ENCODE assay signal across 10 cellular contexts in the genomic region with DNA sequence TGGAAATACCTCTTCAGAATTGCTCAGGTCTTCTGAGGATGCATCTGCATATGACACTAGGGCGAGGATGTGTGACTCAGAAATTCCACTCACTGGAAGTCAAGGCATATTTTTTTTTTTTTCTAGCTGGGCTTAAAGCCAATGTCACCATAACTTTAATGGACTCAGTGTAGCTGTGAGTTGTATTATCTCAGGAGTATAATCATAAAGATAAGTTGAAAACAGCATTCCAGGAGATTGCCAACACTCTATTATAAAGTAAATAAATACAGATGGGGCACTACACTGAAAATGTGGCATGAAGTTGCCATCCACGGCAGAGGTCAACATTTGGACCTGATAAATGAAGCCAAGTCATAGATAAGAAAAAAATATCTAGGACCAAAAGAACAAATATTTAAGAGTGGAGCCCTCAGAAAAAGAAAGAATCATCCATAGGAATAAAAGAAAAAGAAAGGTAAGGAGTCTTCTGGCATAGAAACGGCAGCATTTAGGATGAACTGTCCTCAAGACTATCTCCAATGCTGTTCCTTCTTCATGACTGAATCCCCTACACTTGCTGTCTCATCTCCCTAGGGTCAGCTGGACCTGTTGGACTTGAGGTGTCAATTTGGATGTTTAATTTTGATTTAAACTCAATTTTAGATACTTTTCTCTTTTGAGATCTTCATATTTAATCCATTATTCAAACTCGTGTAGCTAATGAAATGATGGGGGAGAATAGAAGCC.
DNase-seq lines count a peak whose midpoint lies in the region; ATAC-seq and TF ChIP-seq lines count a peak whose summit lies in the region.
"Had no signal": no experiment of that assay in that cellular context is flagged by ENCODE, and none has a peak within 500 bp of the region (broad histone marks: within the 10 kb centered on the region; RNA-seq: fewer than 3 reads in every experiment).

No MANE protein-coding gene starts in this region.

- BruUV-seq in HCT116 (replicated peaks; lab: Mats Ljungman, UMichigan) = TSS peak; percentile 81

- H3K4me1 ChIP-seq in HCT116 (ENCODE audit: control insufficient read depth in 1 of 2, insufficient read depth in 2 of 2, low read length in 2 of 2) = peaks cover 72 to 90% of the 10 kb centered on the region in 2 experiments

- POLR2A ChIA-PET in HCT116 (lab: Charles Lee) = interaction anchor here (1.7 kb wide), 1 partner anchor 16 kb away, joined by 12 read pairs; no protein-coding TSS in a partner anchor

- H3K9me2 ChIP-seq in HCT116 (ENCODE audit: insufficient read depth) = no peaks in the 10 kb centered on the region

- TF ChIP-seq RAD21 in HCT116 (IDR thresholded peaks at IDR 0.05; ENCODE audit: low read depth) = no peak; the same call in 1 of the 2 replicates

- no peaks in the 10 kb centered on the region for H4K20me1 ChIP-seq in HCT116 (ENCODE audit: insufficient read depth)

- H3K4me3 ChIP-seq in HCT116 (replicated peaks in 1 of 2; ENCODE audit: low read depth in 1 of 2, low read length in 2 of 2) (peak overlapping the region in 1 of 2 experiments; percentile 1; a peak in 2 of 4 replicates), SK-N-MC (no peak overlapping the region), fibroblast of the aortic adventitia (ENCODE audit: low read depth, low read length) (no peak overlapping the region), skeletal muscle cell (ENCODE audit: low read depth, low read length) (no peak overlapping the region)

- no peak for TF ChIP-seq CTCF in HCT116 (IDR thresholded peaks at IDR 0.05 in 2 of 3, conservative IDR thresholded peaks at IDR 0.05 in 1 of 3; ENCODE audit: borderline replicate concordance in 1 of 3, insufficient read depth in 1 of 3, low read depth in 2 of 3, low read length in 2 of 3)
- TF ChIP-seq CTCF in fibroblast of the aortic adventitia (IDR thresholded peaks at IDR 0.05; ENCODE audit: insufficient read depth, low read length) = no peak

- no peak overlapping the region for H2AFZ ChIP-seq in HCT116 (ENCODE audit: low read depth, low read length, poor library complexity, severe bottlenecking)

- peak overlapping the region; percentile 51 for H3K9ac ChIP-seq in HCT116 (ENCODE audit: low read length)
- H3K9ac ChIP-seq in SK-N-MC (ENCODE audit: insufficient read length) = no peak overlapping the region

- H3K27ac ChIP-seq in HCT116 (ENCODE audit: low read depth, low read length) (peak overlapping the region; percentile 98), SK-N-MC (peak overlapping the region; percentile 67)

- intact Hi-C loops in HCT116 (cut with micrococcal nuclease) = loop anchor here (10.0 kb wide), 1 partner anchor 158 kb away; no protein-coding TSS in a partner anchor

- peak overlapping the region; percentile 62 for H3K4me2 ChIP-seq in HCT116 (ENCODE audit: low read length)

- ATAC-seq in HCT116 (peak; percentile 62), GM18868 (IDR thresholded peaks at IDR 0.05; ENCODE audit: unreplicated experiment) (no peak)

- no peak for TF ChIP-seq POLR2A in HCT116 (IDR thresholded peaks at IDR 0.05; ENCODE audit: borderline replicate concordance, extremely low read depth, insufficient read depth, insufficient read length)

- DNase-seq in HCT116 (ENCODE audit: low read depth, low spot score) = peak; percentile 93
- no peak for DNase-seq in SK-N-MC (ENCODE audit: low read depth, low spot score)
- DNase-seq in fibroblast of the aortic adventitia (ENCODE audit: low read depth) = peak; percentile 89
- peak; percentile 70 for DNase-seq in skeletal muscle cell (ENCODE audit: low read depth)
- DNase-seq in medulla oblongata (ENCODE audit: extremely low spot score) = no peak
- DNase-seq in T-helper 2 cell = no peak
- DNase-seq: activated B cell treated with CpG ODN at 0.5 μM for 24 hours, naive B cell, NCI-H2081 had no signal

- no peaks in the 10 kb centered on the region for H3K27me3 ChIP-seq in HCT116 (ENCODE audit: insufficient read depth, low read length)

- RAD21 ChIA-PET in HCT116 (lab: Charles Lee; ENCODE audit: low non-redundant PET in 1 of 2, low total read pairs in 2 of 2, uncharacterized antibody in 2 of 2, unreplicated experiment in 2 of 2) = interaction anchor here in 1 of 2 experiments (1.0 kb wide), 1 partner anchor 16 kb away, joined by 6 read pairs; no protein-coding TSS in a partner anchor

- no peaks in the 10 kb centered on the region for H3K9me3 ChIP-seq in HCT116 (ENCODE audit: control insufficient read depth in 1 of 2, insufficient read depth in 1 of 2, low read depth in 1 of 2, low read length in 2 of 2)
- no peaks in the 10 kb centered on the region for H3K9me3 ChIP-seq in SK-N-MC (ENCODE audit: low read depth, low read length)

- no peaks in the 10 kb centered on the region for H3K79me2 ChIP-seq in HCT116 (ENCODE audit: insufficient read depth, low read length)

- CTCF ChIA-PET in HCT116 (lab: Charles Lee) = interaction anchor here (1.3 kb wide), 1 partner anchor 100 kb away, joined by 3 read pairs; no protein-coding TSS in a partner anchor

- H3K36me3 ChIP-seq in HCT116 (ENCODE audit: control insufficient read depth in 1 of 2, insufficient read depth in 2 of 2, low read length in 2 of 2) = no peaks in the 10 kb centered on the region
- H3K36me3 ChIP-seq in SK-N-MC (ENCODE audit: insufficient read depth, low read length) = no peaks in the 10 kb centered on the region

TF ChIP-seq in HCT116, 20 proteins besides CTCF, POLR2A, EP300 and RAD21 (continues in another document):
- TF ChIP-seq TCF7L2 (IDR thresholded peaks at IDR 0.05; ENCODE audit: borderline replicate concordance, extremely low read depth, insufficient read depth, insufficient read length) (peak; percentile 21), EGR1 (IDR thresholded peaks at IDR 0.05; ENCODE audit: low read depth) (peak; percentile 46; the same call in 1 of the 2 replicates), CEBPB (IDR thresholded peaks at IDR 0.05; ENCODE audit: low read depth) (peak; percentile 67), MAX (IDR thresholded peaks at IDR 0.05) (peak; percentile 55), EZH2 (IDR thresholded peaks at IDR 0.05) (no peak), YY1 (IDR thresholded peaks at IDR 0.05; ENCODE audit: extremely low read depth, insufficient replicate concordance, low read depth, low read length) (peak; percentile 56), SP1 (IDR thresholded peaks at IDR 0.05; ENCODE audit: low read depth) (peak; percentile 92), REST (IDR thresholded peaks at IDR 0.05; ENCODE audit: low read depth) (no peak), ZNF274 (IDR thresholded peaks at IDR 0.05; ENCODE audit: low read depth, low read length) (no peak), SRF (IDR thresholded peaks at IDR 0.05; ENCODE audit: low read depth) (peak; percentile 77), JUND (IDR thresholded peaks at IDR 0.05) (peak; percentile 96), SIN3A (IDR thresholded peaks at IDR 0.05; ENCODE audit: low read depth) (peak; percentile 71), POLR2AphosphoS5 (IDR thresholded peaks at IDR 0.05; ENCODE audit: low read depth, low read length) (peak; percentile 67; the same call in 1 of the 2 replicates), FOSL1 (IDR thresholded peaks at IDR 0.05; ENCODE audit: low read depth) (peak; percentile 97), CBX3 (IDR thresholded peaks at IDR 0.05; ENCODE audit: low read depth) (peak; percentile 87; the same call in 1 of the 2 replicates), EZH2phosphoT487 (IDR thresholded peaks at IDR 0.05; ENCODE audit: borderline replicate concordance) (no peak), ELF1 (IDR thresholded peaks at IDR 0.05; ENCODE audit: borderline replicate concordance, low read depth) (no peak)
- TF ChIP-seq, protein P1, sequence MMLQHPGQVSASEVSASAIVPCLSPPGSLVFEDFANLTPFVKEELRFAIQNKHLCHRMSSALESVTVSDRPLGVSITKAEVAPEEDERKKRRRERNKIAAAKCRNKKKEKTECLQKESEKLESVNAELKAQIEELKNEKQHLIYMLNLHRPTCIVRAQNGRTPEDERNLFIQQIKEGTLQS (IDR thresholded peaks at IDR 0.05) = peak; percentile 37

Comparison
In these comparisons a context has a peak if more than half of its experiments do, and no peak if none do; other contexts are left out.
1. DNase-seq: peak in HCT116 (single experiment), fibroblast of the aortic adventitia (single experiment) and skeletal muscle cell (single experiment); none in SK-N-MC (single experiment), medulla oblongata (single experiment) and T-helper 2 cell (0 of 5).